In genomic region chr3:186129206-186129605, GRCh38 we compare ENCODE assay signal across 34 cellular contexts.
"Had no signal": no experiment of that assay in that cellular context is flagged by ENCODE, and none has a peak within 500 bp of the region (broad histone marks: within the 10 kb centered on the region; RNA-seq: fewer than 3 reads in every experiment).

No MANE protein-coding gene starts in this region.

- H3K36me3 Mint-ChIP-seq: activated CD4-positive, alpha-beta memory T cell treated with anti-CD3 and anti-CD28 coated beads for 36 hours; activated CD8-positive, alpha-beta memory T cell treated with anti-CD3 and anti-CD28 coated beads, Interleukin-2, amount 10 ng/mL, durations not matched to agents 7 days and 5 days; activated naive CD4-positive, alpha-beta T cell treated with anti-CD3 and anti-CD28 coated beads, Interleukin-2, amount 50 U/mL, for 24 hours; activated naive CD8-positive, alpha-beta T cell treated with anti-CD3 and anti-CD28 coated beads for 36 hours had no signal

- H3K27me3 ChIP-seq: adrenal gland, body of pancreas, colonic mucosa, heart left ventricle had no signal

- DNase-seq: activated CD4-positive, alpha-beta memory T cell treated with anti-CD3 and anti-CD28 coated beads for 36 hours; activated CD4-positive, alpha-beta T cell treated with anti-CD3 and anti-CD28 coated beads for 36 hours; activated CD4-positive, alpha-beta T cell treated with anti-CD3 and anti-CD28 coated beads, Interleukin-2, amount 10 ng/mL, durations not matched to agents 24 days and 14 days; activated CD4-positive, CD25-positive, alpha-beta regulatory T cell; activated CD4-positive, CD25-positive, alpha-beta regulatory T cell treated with anti-CD3 and anti-CD28 coated beads, Interleukin-2, amount 50 U/mL, for 72 hours; activated CD8-positive, alpha-beta memory T cell treated with anti-CD3 and anti-CD28 coated beads, Interleukin-2, amount 10 ng/mL, durations not matched to agents 7 days and 5 days; activated CD8-positive, alpha-beta memory T cell treated with anti-CD3 and anti-CD28 coated beads, Interleukin-2, amount 50 U/mL, for 4 hours; activated CD8-positive, alpha-beta T cell treated with anti-CD3 and anti-CD28 coated beads, Interleukin-2, amount 10 ng/mL, durations not matched to agents 7 days and 5 days; activated effector memory CD4-positive, alpha-beta T cell treated with anti-CD3 and anti-CD28 coated beads, Interleukin-2, amount 50 U/mL, for 16 hours; activated naive CD4-positive, alpha-beta T cell treated with anti-CD3 and anti-CD28 coated beads for 36 hours; activated naive CD8-positive, alpha-beta T cell treated with anti-CD3 and anti-CD28 coated beads for 36 hours; activated naive CD8-positive, alpha-beta T cell treated with anti-CD3 and anti-CD28 coated beads, Interleukin-2, amount 50 U/mL, for 24 hours; activated T-cell treated with anti-CD3 and anti-CD28 coated beads, Interleukin-2, amount 50 U/mL, for 1 hour; activated T-cell treated with anti-CD3 and anti-CD28 coated beads, Interleukin-2, amount 50 U/mL, for 48 hours; adrenal gland; amygdala; aorta; body of pancreas; central memory CD4-positive, alpha-beta T cell; cerebellar nuclear complex; colonic mucosa; effector CD8-positive, alpha-beta T cell; foreskin fibroblast; glutamatergic neuron; heart left ventricle; T-helper 1 cell; T-helper 17 cell; T1000; WERI-Rb-1 had no signal

- H3K36me3 ChIP-seq: adrenal gland, colonic mucosa, heart left ventricle, WERI-Rb-1 had no signal

- H3K27ac Mint-ChIP-seq: activated CD4-positive, alpha-beta memory T cell treated with anti-CD3 and anti-CD28 coated beads for 36 hours; activated CD4-positive, alpha-beta T cell treated with anti-CD3 and anti-CD28 coated beads for 36 hours; activated CD4-positive, alpha-beta T cell treated with anti-CD3 and anti-CD28 coated beads, Interleukin-2, amount 10 ng/mL, durations not matched to agents 24 days and 14 days; activated CD8-positive, alpha-beta memory T cell treated with anti-CD3 and anti-CD28 coated beads, Interleukin-2, amount 10 ng/mL, durations not matched to agents 7 days and 5 days; activated CD8-positive, alpha-beta T cell treated with anti-CD3 and anti-CD28 coated beads, Interleukin-2, amount 10 ng/mL, durations not matched to agents 7 days and 5 days; activated naive CD4-positive, alpha-beta T cell treated with anti-CD3 and anti-CD28 coated beads for 36 hours; activated naive CD4-positive, alpha-beta T cell treated with anti-CD3 and anti-CD28 coated beads, Interleukin-2, amount 50 U/mL, for 24 hours; activated naive CD8-positive, alpha-beta T cell treated with anti-CD3 and anti-CD28 coated beads for 36 hours; activated naive CD8-positive, alpha-beta T cell treated with anti-CD3 and anti-CD28 coated beads, Interleukin-2, amount 50 U/mL, for 24 hours; activated T-helper 1 cell treated with anti-CD3 and anti-CD28 coated beads, Interleukin-12 subunit alpha, Interleukin-12 subunit beta, Interleukin-2, Interleukin-4 antibody, amounts not matched to agents 30 ng/mL and 10 ng/mL and 1 ng/mL, durations not matched to agents 14 hours and 24 hours and 36 hours; activated T-helper 2 cell treated with anti-CD3 and anti-CD28 coated beads, Interferon-gamma antibody, Interleukin-2, Interleukin-4, amounts not matched to agents 10 μg/mL and 5 μg/mL and 100 μg/mL, durations not matched to agents 14 hours and 24 hours and 36 hours; T-helper 17 cell; T-helper 2 cell treated with Interferon-gamma antibody and Interleukin-4, amounts not matched to agents 5 μg/mL and 100 μg/mL, for 36 hours had no signal

- H3K4me3 Mint-ChIP-seq: activated CD4-positive, alpha-beta memory T cell treated with anti-CD3 and anti-CD28 coated beads for 36 hours; activated CD4-positive, alpha-beta T cell treated with anti-CD3 and anti-CD28 coated beads for 36 hours; activated CD4-positive, alpha-beta T cell treated with anti-CD3 and anti-CD28 coated beads, Interleukin-2, amount 10 ng/mL, durations not matched to agents 24 days and 14 days; activated CD8-positive, alpha-beta memory T cell treated with anti-CD3 and anti-CD28 coated beads, Interleukin-2, amount 10 ng/mL, durations not matched to agents 7 days and 5 days; activated CD8-positive, alpha-beta T cell treated with anti-CD3 and anti-CD28 coated beads, Interleukin-2, amount 10 ng/mL, durations not matched to agents 7 days and 5 days; activated naive CD4-positive, alpha-beta T cell treated with anti-CD3 and anti-CD28 coated beads for 36 hours; activated naive CD4-positive, alpha-beta T cell treated with anti-CD3 and anti-CD28 coated beads, Interleukin-2, amount 50 U/mL, for 24 hours; activated naive CD8-positive, alpha-beta T cell treated with anti-CD3 and anti-CD28 coated beads for 36 hours; activated naive CD8-positive, alpha-beta T cell treated with anti-CD3 and anti-CD28 coated beads, Interleukin-2, amount 50 U/mL, for 24 hours; activated T-helper 1 cell treated with anti-CD3 and anti-CD28 coated beads, Interleukin-12 subunit alpha, Interleukin-12 subunit beta, Interleukin-2, Interleukin-4 antibody, amounts not matched to agents 30 ng/mL and 10 ng/mL and 1 ng/mL, durations not matched to agents 14 hours and 24 hours and 36 hours; T-helper 17 cell; T-helper 2 cell treated with Interferon-gamma antibody and Interleukin-4, amounts not matched to agents 5 μg/mL and 100 μg/mL, for 36 hours had no signal

- ATAC-seq: activated CD4-positive, alpha-beta T cell treated with anti-CD3 and anti-CD28 coated beads for 36 hours; activated CD8-positive, alpha-beta memory T cell treated with anti-CD3 and anti-CD28 coated beads, Interleukin-2, amount 10 ng/mL, durations not matched to agents 7 days and 5 days; activated CD8-positive, alpha-beta T cell treated with anti-CD3 and anti-CD28 coated beads, Interleukin-2, amount 10 ng/mL, durations not matched to agents 7 days and 5 days; activated naive CD8-positive, alpha-beta T cell treated with anti-CD3 and anti-CD28 coated beads, Interleukin-2, amount 50 U/mL, for 24 hours; body of pancreas; esophagus mucosa; heart left ventricle; T-helper 17 cell had no signal

- H3K4me1 Mint-ChIP-seq: activated CD4-positive, alpha-beta T cell treated with anti-CD3 and anti-CD28 coated beads for 36 hours; activated CD4-positive, alpha-beta T cell treated with anti-CD3 and anti-CD28 coated beads, Interleukin-2, amount 10 ng/mL, durations not matched to agents 24 days and 14 days; activated naive CD4-positive, alpha-beta T cell treated with anti-CD3 and anti-CD28 coated beads, Interleukin-2, amount 50 U/mL, for 24 hours; activated naive CD8-positive, alpha-beta T cell treated with anti-CD3 and anti-CD28 coated beads, Interleukin-2, amount 50 U/mL, for 24 hours; T-helper 17 cell had no signal

- H3K9me3 Mint-ChIP-seq: activated CD4-positive, alpha-beta memory T cell treated with anti-CD3 and anti-CD28 coated beads for 36 hours; activated naive CD4-positive, alpha-beta T cell treated with anti-CD3 and anti-CD28 coated beads for 36 hours; activated naive CD4-positive, alpha-beta T cell treated with anti-CD3 and anti-CD28 coated beads, Interleukin-2, amount 50 U/mL, for 24 hours; activated naive CD8-positive, alpha-beta T cell treated with anti-CD3 and anti-CD28 coated beads for 36 hours; activated naive CD8-positive, alpha-beta T cell treated with anti-CD3 and anti-CD28 coated beads, Interleukin-2, amount 50 U/mL, for 24 hours; activated T-helper 1 cell treated with anti-CD3 and anti-CD28 coated beads, Interleukin-12 subunit alpha, Interleukin-12 subunit beta, Interleukin-2, Interleukin-4 antibody, amounts not matched to agents 30 ng/mL and 10 ng/mL and 1 ng/mL, durations not matched to agents 14 hours and 24 hours and 36 hours; activated T-helper 2 cell treated with anti-CD3 and anti-CD28 coated beads, Interferon-gamma antibody, Interleukin-2, Interleukin-4, amounts not matched to agents 10 μg/mL and 5 μg/mL and 100 μg/mL, durations not matched to agents 14 hours and 24 hours and 36 hours had no signal

- H3K4me3 ChIP-seq: adrenal gland, body of pancreas, colonic mucosa, heart left ventricle had no signal

- H3K4me1 ChIP-seq: adrenal gland, colonic mucosa, heart left ventricle had no signal

- H3K9me3 ChIP-seq: adrenal gland, body of pancreas, colonic mucosa, heart left ventricle had no signal

- H3K27ac ChIP-seq: adrenal gland, body of pancreas, colonic mucosa, heart left ventricle, WERI-Rb-1 had no signal
